ENCODE assay signal across 25 cellular contexts in genomic region chr9:92279302-92279701, GRCh38. TPM values are rescaled to one million over a fixed set of nuclear protein-coding genes. Genes with fewer than 3 reads are reported as not detected.
DNase-seq lines count a peak whose midpoint lies in the region; ATAC-seq, FAIRE-seq and TF ChIP-seq lines count a peak whose summit lies in the region.
"Had no signal": no experiment of that assay in that cellular context is flagged by ENCODE, and none has a peak within 500 bp of the region (broad histone marks: within the 10 kb centered on the region; RNA-seq: fewer than 3 reads in every experiment).

No MANE protein-coding gene starts in this region.

- no peaks in the 10 kb centered on the region for H3K9me3 ChIP-seq in K562 (replicated peaks; ENCODE audit: control insufficient read depth, insufficient read depth, low read depth, low read length)
- H3K9me3 ChIP-seq in hepatocyte (ENCODE audit: low read depth): no peaks in the 10 kb centered on the region

- no peak overlapping the region for H3K4me3 Mint-ChIP-seq in activated T-cell treated with anti-CD3 and anti-CD28 coated beads, Interleukin-2, amount 50 U/mL, for 24 hours
- H3K4me3 Mint-ChIP-seq in HFFc6 (no peak overlapping the region; the same call in 1 of the 2 replicates), nephron progenitor cell (no peak overlapping the region)
- H3K4me3 Mint-ChIP-seq: CD8-positive, alpha-beta T cell had no signal

- BruUV-seq in K562 (replicated peaks; lab: Mats Ljungman, UMichigan): no TSS peak

- TF ChIP-seq RAD21 in K562 (CRISPR knock-in tag; conservative IDR thresholded peaks at IDR 0.05 in 1 of 2, IDR thresholded peaks at IDR 0.05 in 1 of 2): no peak

- H4K20me1 ChIP-seq in K562 (replicated peaks; ENCODE audit: control insufficient read depth, insufficient read depth, low read length): 0 out of 2 replicates have a peak, but pooled peaks cover 7% of the 10 kb centered on the region
- H4K20me1 ChIP-seq in hepatocyte (ENCODE audit: insufficient read depth, poor library complexity, severe bottlenecking): no peaks in the 10 kb centered on the region

- H3K9me2 ChIP-seq in hepatocyte (replicated peaks; ENCODE audit: insufficient read depth): no peaks in the 10 kb centered on the region

- no peak for TF ChIP-seq POLR2A in K562 (conservative IDR thresholded peaks at IDR 0.05)

- H3K4me1 ChIP-seq in K562 (replicated peaks in 1 of 2; ENCODE audit: control insufficient read depth in 2 of 2, insufficient read depth in 2 of 2, low read length in 2 of 2) (no peaks in the 10 kb centered on the region), hepatocyte (ENCODE audit: insufficient read depth) (no peaks in the 10 kb centered on the region)

- H2AFZ ChIP-seq in K562 (ENCODE audit: low read depth, low read length) (no peak overlapping the region), hepatocyte (no peak overlapping the region)

- TF ChIP-seq EP300 in K562 (IDR thresholded peaks at IDR 0.05; ENCODE audit: low read length): no peak

- in situ Hi-C loops in K562 (cut with MboI): no loop called here

- peaks cover 53% of the 10 kb centered on the region for H3K4me1 Mint-ChIP-seq in activated T-cell treated with anti-CD3 and anti-CD28 coated beads, Interleukin-2, amount 50 U/mL, for 24 hours (ENCODE audit: low read depth)
- H3K4me1 Mint-ChIP-seq in HFFc6 (ENCODE audit: low read depth) (peaks cover 57% of the 10 kb centered on the region), nephron progenitor cell (peaks cover 8% of the 10 kb centered on the region)

- H3K4me3 ChIP-seq in K562 (no peak overlapping the region), hepatocyte (no peak overlapping the region)

- H3K4me2 ChIP-seq in K562 (ENCODE audit: insufficient read depth, low read length) (no peak overlapping the region), hepatocyte (no peak overlapping the region)

- no peak for ATAC-seq in K562
- ATAC-seq: CD8-positive, alpha-beta T cell; PC-3 had no signal

- H3K9ac ChIP-seq in K562 (ENCODE audit: insufficient read depth in 1 of 2, low read depth in 2 of 2, low read length in 2 of 2): no peak overlapping the region

- H3K79me2 ChIP-seq in K562 (ENCODE audit: control insufficient read depth, insufficient read depth, low read length) (peaks cover 35% of the 10 kb centered on the region), hepatocyte (peaks cover 19% of the 10 kb centered on the region)

- H3K9me1 ChIP-seq in K562 (ENCODE audit: control insufficient read depth, insufficient read depth, low read length): no peaks in the 10 kb centered on the region

- no peaks in the 10 kb centered on the region for H3K27me3 Mint-ChIP-seq in activated T-cell treated with anti-CD3 and anti-CD28 coated beads, Interleukin-2, amount 50 U/mL, for 24 hours
- H3K27me3 Mint-ChIP-seq in HFFc6 (ENCODE audit: insufficient read depth) (peaks cover 2% of the 10 kb centered on the region; the same call in 1 of the 2 replicates), nephron progenitor cell (ENCODE audit: low read depth, poor library complexity) (no peaks in the 10 kb centered on the region)

- POLR2A ChIA-PET in K562 (lab: Yijun Ruan, JAX): interaction anchor here (1.0 to 7.9 kb wide), 8 partner anchors 8 to 337 kb away, joined by 3 to 58 read pairs (median 4); no protein-coding TSS in a partner anchor

- no peak for FAIRE-seq in K562 (lab: Jason Lieb, UNC)
- FAIRE-seq: GM12892, GM19239 had no signal

- WGBS in K562 (ENCODE audit: insufficient coverage, low coverage, missing lambda C conversion rate): 100% methylated on average over 1 of the region's 1 CpG
- 95% methylated on average over 1 of the region's 1 CpG for WGBS in hepatocyte (ENCODE audit: low lambda C conversion rate, missing lambda C conversion rate)

- H3K36me3 Mint-ChIP-seq in activated T-cell treated with anti-CD3 and anti-CD28 coated beads, Interleukin-2, amount 50 U/mL, for 24 hours (ENCODE audit: low read depth): peaks cover 98% of the 10 kb centered on the region
- peaks cover 53% of the 10 kb centered on the region for H3K36me3 Mint-ChIP-seq in HFFc6 (ENCODE audit: low read depth)
- H3K36me3 Mint-ChIP-seq in nephron progenitor cell (ENCODE audit: low read depth): peaks cover 65% of the 10 kb centered on the region

- no peak for TF ChIP-seq CTCF in HFFc6 (IDR thresholded peaks at IDR 0.05)
- TF ChIP-seq CTCF in K562 (IDR thresholded peaks at IDR 0.05 in 2 of 3, conservative IDR thresholded peaks at IDR 0.05 in 1 of 3; ENCODE audit: insufficient read depth in 2 of 3, low read depth in 1 of 3, low read length in 3 of 3): no peak
- TF ChIP-seq CTCF in nephron progenitor cell (IDR thresholded peaks at IDR 0.05): no peak
- no peak for TF ChIP-seq CTCF in hepatocyte (IDR thresholded peaks at IDR 0.05; ENCODE audit: poor library complexity)

- CTCF ChIA-PET in K562 (lab: Yijun Ruan, JAX; ENCODE audit: low intra/inter-chr PET ratio): no interaction called here

- intact Hi-C loops in K562 (cut with micrococcal nuclease): no loop called here

- H3K27ac ChIP-seq in K562 (ENCODE audit: extremely low read depth, low read depth, low read length) (no peak overlapping the region), hepatocyte (no peak overlapping the region)

- peaks cover 97% of the 10 kb centered on the region for H3K36me3 ChIP-seq in K562 (ENCODE audit: control insufficient read depth, insufficient read depth, low read length)
- no peaks in the 10 kb centered on the region for H3K36me3 ChIP-seq in hepatocyte (replicated peaks; ENCODE audit: insufficient read depth, low read depth)

- DNase-seq in activated T-cell treated with anti-CD3 and anti-CD28 coated beads, Interleukin-2, amount 50 U/mL, for 24 hours: no peak
- no peak for DNase-seq in activated T-cell treated with anti-CD3 and anti-CD28 coated beads, Interleukin-2, amount 50 U/mL, for 48 hours
- DNase-seq in HFFc6: no peak
- DNase-seq in K562 (ENCODE audit: extremely low read depth in 1 of 4, low spot score in 3 of 4): no peak
- no peak for DNase-seq in nephron progenitor cell
- DNase-seq in hepatocyte (ENCODE audit: low spot score): no peak
- no peak for DNase-seq in T1000 (lab: John Stamatoyannopoulos, UW)
- DNase-seq in NCI-H226: no peak
- DNase-seq: C1 segment of cervical spinal cord; CD8-positive, alpha-beta T cell; DMS 273 treated with DMSO at 0.1 percent for 48 hours; DMS79; EL; GDM1; H7; KG1; MM.1S; NCI-H2029; NCI-H446 treated with DMSO at 0.1 percent for 48 hours; NCI-H526; NCI-H82; NK-92 treated with Interleukin-12 subunit alpha and Interleukin-12 subunit beta, amount 100 ng/mL, for 24 hours; PC-3 had no signal

- H3K27ac Mint-ChIP-seq in activated T-cell treated with anti-CD3 and anti-CD28 coated beads, Interleukin-2, amount 50 U/mL, for 24 hours: peak overlapping the region; percentile 32
- H3K27ac Mint-ChIP-seq in HFFc6 (peak overlapping the region; percentile 71), nephron progenitor cell (peak overlapping the region; percentile 25)
- H3K27ac Mint-ChIP-seq: CD8-positive, alpha-beta T cell had no signal

- no peaks in the 10 kb centered on the region for H3K9me3 Mint-ChIP-seq in activated T-cell treated with anti-CD3 and anti-CD28 coated beads, Interleukin-2, amount 50 U/mL, for 24 hours
- H3K9me3 Mint-ChIP-seq in HFFc6 (no peaks in the 10 kb centered on the region), nephron progenitor cell (no peaks in the 10 kb centered on the region)
- H3K9me3 Mint-ChIP-seq: CD8-positive, alpha-beta T cell had no signal

- H3K27me3 ChIP-seq in K562 (ENCODE audit: control insufficient read depth in 2 of 2, insufficient read depth in 2 of 2, low read length in 2 of 2) (no peaks in the 10 kb centered on the region), hepatocyte (no peaks in the 10 kb centered on the region)

RNA-seq across cellular contexts. Expression of gene IARS1, which starts 14.2 kb away (rescaled TPM):
- total RNA-seq in HFFc6 (2021; fragmentation: NEBNext Ultra II Directional; extraction: Animal tissue kit (Norgen Biotek cat#: 25700)): 100 to 1,000 TPM; 155 to 179 (median 171) TPM
- 589 and 1,257 TPM in 2 replicates for total RNA-seq in K562 (2011; cell fraction: chromatin; rRNA removed; ENCODE audit: low replicate concordance)
- total RNA-seq in K562 (2011; cell fraction: nucleolus; rRNA removed): 269 and 325 TPM in 2 replicates
- 485 and 488 TPM in 2 replicates for total RNA-seq in K562 (2011; cell fraction: nucleoplasm; rRNA removed)
- total RNA-seq in K562 (2014; rRNA removed) (240 and 256 TPM in 2 replicates), K562 (2014; rRNA removed; fragmentation: Illumina TruSeq; extraction: Trizol) (371 and 390 TPM in 2 replicates), K562 (2015; rRNA removed; fragmentation: Illumina TruSeq; extraction: Trizol) (254 and 275 TPM in 2 replicates), K562 (2021) (216 and 234 TPM in 2 replicates), hepatocyte (158 and 180 TPM in 2 replicates)
- polyA plus RNA-seq in K562 (2011; rRNA removed) (124 and 133 TPM in 2 replicates), K562 (2014; fragmentation: Illumina TruSeq; extraction: Trizol) (228 and 249 TPM in 2 replicates), K562 (2014; fragmentation: Nextera tagmentation; extraction: Ambion mirVana) (100 to 1,000 TPM; 119 to 224 TPM), K562 (2014; rRNA removed) (147 and 158 TPM in 2 replicates), hepatocyte (74.4 and 76.7 TPM in 2 replicates)
- 58.9 and 89.2 TPM in 2 replicates for polyA plus RNA-seq in K562 (2011; cell fraction: cytosol; rRNA removed)
- 252 and 325 TPM in 2 replicates for polyA plus RNA-seq in K562 (2011; cell fraction: nucleus; rRNA removed)
- polyA plus RNA-seq in K562 (2012): 128 and 282 TPM in 2 replicates
- polyA minus RNA-seq in K562 (2011; rRNA and poly(A)+ RNA removed): 380 and 416 TPM in 2 replicates
- polyA minus RNA-seq in K562 (2011; cell fraction: cytosol; rRNA and poly(A)+ RNA removed): 143 and 185 TPM in 2 replicates
- polyA minus RNA-seq in K562 (2011; cell fraction: nucleus; rRNA and poly(A)+ RNA removed): 154 and 311 TPM in 2 replicates

RNA-seq across cellular contexts. Expression of gene NOL8, which starts 45.8 kb away (rescaled TPM):
- total RNA-seq in HFFc6 (2021; fragmentation: NEBNext Ultra II Directional; extraction: Animal tissue kit (Norgen Biotek cat#: 25700)): 10 to 100 TPM; 24.3 to 33.5 (median 27.7) TPM
- total RNA-seq in K562 (2011; cell fraction: chromatin; rRNA removed; ENCODE audit: low replicate concordance): 88.1 and 253 TPM in 2 replicates
- total RNA-seq in K562 (2011; cell fraction: nucleolus; rRNA removed): 39.0 and 50.7 TPM in 2 replicates
- 86.3 and 124 TPM in 2 replicates for total RNA-seq in K562 (2011; cell fraction: nucleoplasm; rRNA removed)
- total RNA-seq in K562 (2014; rRNA removed): 46.9 and 51.3 TPM in 2 replicates
- total RNA-seq in K562 (2014; rRNA removed; fragmentation: Illumina TruSeq; extraction: Trizol): 57.1 and 64.7 TPM in 2 replicates
- total RNA-seq in K562 (2015; rRNA removed; fragmentation: Illumina TruSeq; extraction: Trizol): 57.4 and 64.8 TPM in 2 replicates
- total RNA-seq in K562 (2021): 51.5 and 55.0 TPM in 2 replicates
- polyA plus RNA-seq in K562 (2011; rRNA removed): 41.3 and 51.9 TPM in 2 replicates
- polyA plus RNA-seq in K562 (2011; cell fraction: cytosol; rRNA removed): 7.6 and 12.9 TPM in 2 replicates
- polyA plus RNA-seq in K562 (2011; cell fraction: nucleus; rRNA removed): 76.6 and 92.6 TPM in 2 replicates
- polyA plus RNA-seq in K562 (2012): 31.0 and 43.3 TPM in 2 replicates
- 66.0 and 88.8 TPM in 2 replicates for polyA plus RNA-seq in K562 (2014; fragmentation: Illumina TruSeq; extraction: Trizol)
- 10 to 100 TPM; 83.4 to 91.5 TPM for polyA plus RNA-seq in K562 (2014; fragmentation: Nextera tagmentation; extraction: Ambion mirVana)
- polyA plus RNA-seq in K562 (2014; rRNA removed): 58.7 and 62.5 TPM in 2 replicates
- polyA minus RNA-seq in K562 (2011; rRNA and poly(A)+ RNA removed): 122 and 141 TPM in 2 replicates
- 22.0 and 31.9 TPM in 2 replicates for polyA minus RNA-seq in K562 (2011; cell fraction: cytosol; rRNA and poly(A)+ RNA removed)
- 63.4 and 103 TPM in 2 replicates for polyA minus RNA-seq in K562 (2011; cell fraction: nucleus; rRNA and poly(A)+ RNA removed)
- total RNA-seq in hepatocyte: 17.3 and 28.9 TPM in 2 replicates
- 17.5 and 25.6 TPM in 2 replicates for polyA plus RNA-seq in hepatocyte

RNA-seq across cellular contexts. Expression of gene CENPP, which starts 46.5 kb away (rescaled TPM):
- 1 to 10 TPM; 3.0 to 7.0 (median 6.0) TPM for total RNA-seq in HFFc6 (2021; fragmentation: NEBNext Ultra II Directional; extraction: Animal tissue kit (Norgen Biotek cat#: 25700))
- total RNA-seq in K562 (2011; cell fraction: chromatin; rRNA removed; ENCODE audit: low replicate concordance): 35.9 and 70.6 TPM in 2 replicates
- 8.8 and 13.2 TPM in 2 replicates for total RNA-seq in K562 (2011; cell fraction: nucleolus; rRNA removed)
- total RNA-seq in K562 (2011; cell fraction: nucleoplasm; rRNA removed): 30.5 and 30.9 TPM in 2 replicates
- total RNA-seq in K562 (2014; rRNA removed) (16.1 and 17.7 TPM in 2 replicates), K562 (2014; rRNA removed; fragmentation: Illumina TruSeq; extraction: Trizol) (22.6 and 27.7 TPM in 2 replicates), K562 (2015; rRNA removed; fragmentation: Illumina TruSeq; extraction: Trizol) (23.4 and 28.5 TPM in 2 replicates), K562 (2021) (17.9 and 19.7 TPM in 2 replicates), hepatocyte (2.0 and 5.9 TPM in 2 replicates)
- polyA plus RNA-seq in K562 (2011; rRNA removed) (15.0 and 17.9 TPM in 2 replicates), K562 (2014; fragmentation: Illumina TruSeq; extraction: Trizol) (24.1 and 25.8 TPM in 2 replicates), K562 (2014; fragmentation: Nextera tagmentation; extraction: Ambion mirVana) (10 to 100 TPM in 1 of 2 experiments, 1 to 10 TPM in 1; 8.0 to 10.2 TPM), K562 (2014; rRNA removed) (18.5 and 20.9 TPM in 2 replicates), hepatocyte (2.8 and 5.1 TPM in 2 replicates)
- polyA plus RNA-seq in K562 (2011; cell fraction: cytosol; rRNA removed): 2.5 and 3.3 TPM in 2 replicates
- polyA plus RNA-seq in K562 (2011; cell fraction: nucleus; rRNA removed): 3.6 and 3.7 TPM in 2 replicates
- polyA plus RNA-seq in K562 (2012): 13.4 and 15.8 TPM in 2 replicates
- polyA minus RNA-seq in K562 (2011; rRNA and poly(A)+ RNA removed): 12.7 and 16.5 TPM in 2 replicates
- 5.6 and 7.9 TPM in 2 replicates for polyA minus RNA-seq in K562 (2011; cell fraction: cytosol; rRNA and poly(A)+ RNA removed)
- 8.3 and 17.5 TPM in 2 replicates for polyA minus RNA-seq in K562 (2011; cell fraction: nucleus; rRNA and poly(A)+ RNA removed)
